1 cellular context compared by ENCODE assay signal in the genomic region with DNA sequence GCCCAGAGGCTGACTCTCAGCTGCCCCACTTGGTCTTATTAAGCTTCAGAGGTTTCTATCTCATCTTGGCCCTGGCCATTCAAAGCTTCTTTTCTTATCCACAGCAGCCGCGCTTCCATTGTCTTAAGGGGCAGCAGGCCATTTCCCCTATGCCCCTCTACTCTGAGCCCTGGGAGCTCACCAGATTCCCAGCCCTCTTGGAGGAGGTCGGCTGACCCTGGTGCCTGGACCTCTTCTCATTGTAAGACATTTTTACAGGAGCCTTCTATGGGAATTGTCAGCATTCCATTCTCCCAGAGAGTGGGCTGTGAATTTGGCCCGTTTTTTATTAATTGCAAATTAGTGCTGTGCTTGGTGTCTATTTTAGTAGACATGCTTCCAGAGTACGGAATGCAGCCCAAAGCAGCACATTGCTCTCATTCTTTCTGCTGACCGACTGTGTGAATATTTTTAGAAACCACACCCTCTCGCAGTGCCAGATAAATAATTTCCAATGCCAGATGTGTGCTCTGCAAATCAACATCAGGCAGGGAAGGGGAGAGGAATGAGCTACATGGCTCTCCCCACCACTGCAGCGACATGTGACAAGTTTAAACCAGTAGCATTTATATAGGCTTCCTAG.
TF ChIP-seq lines count a peak whose summit lies in the region.

No MANE protein-coding gene starts in this region.

TF ChIP-seq in H1, 55 proteins besides CTCF, POLR2A, EP300 and RAD21:
- TF ChIP-seq, protein P1, sequence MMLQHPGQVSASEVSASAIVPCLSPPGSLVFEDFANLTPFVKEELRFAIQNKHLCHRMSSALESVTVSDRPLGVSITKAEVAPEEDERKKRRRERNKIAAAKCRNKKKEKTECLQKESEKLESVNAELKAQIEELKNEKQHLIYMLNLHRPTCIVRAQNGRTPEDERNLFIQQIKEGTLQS (IDR thresholded peaks at IDR 0.05; ENCODE audit: insufficient read depth, low read depth, low read length): no peak
- TF ChIP-seq, protein P2, sequence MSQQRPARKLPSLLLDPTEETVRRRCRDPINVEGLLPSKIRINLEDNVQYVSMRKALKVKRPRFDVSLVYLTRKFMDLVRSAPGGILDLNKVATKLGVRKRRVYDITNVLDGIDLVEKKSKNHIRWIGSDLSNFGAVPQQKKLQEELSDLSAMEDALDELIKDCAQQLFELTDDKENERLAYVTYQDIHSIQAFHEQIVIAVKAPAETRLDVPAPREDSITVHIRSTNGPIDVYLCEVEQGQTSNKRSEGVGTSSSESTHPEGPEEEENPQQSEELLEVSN (IDR thresholded peaks at IDR 0.05): no peak
- TF ChIP-seq CHD1 (IDR thresholded peaks at IDR 0.05; ENCODE audit: low read depth, low read length) (no peak), CTBP2 (IDR thresholded peaks at IDR 0.05; ENCODE audit: borderline replicate concordance, insufficient read depth, insufficient read length, low read length) (no peak), TCF12 (IDR thresholded peaks at IDR 0.05; ENCODE audit: low read depth, low read length) (no peak), KDM4A (IDR thresholded peaks at IDR 0.05; ENCODE audit: low read depth, low read length, severe bottlenecking) (no peak), YY1 (IDR thresholded peaks at IDR 0.05; ENCODE audit: low read depth, low read length) (no peak), SP4 (IDR thresholded peaks at IDR 0.05; ENCODE audit: low read length) (no peak), GABPA (IDR thresholded peaks at IDR 0.05; ENCODE audit: borderline replicate concordance, insufficient read depth, low read length) (no peak), BACH1 (IDR thresholded peaks at IDR 0.05; ENCODE audit: low read length) (no peak), PHF8 (conservative IDR thresholded peaks at IDR 0.05; ENCODE audit: low read depth, low read length) (no peak), SAP30 (IDR thresholded peaks at IDR 0.05; ENCODE audit: insufficient read depth, insufficient replicate concordance, low read length) (no peak), FOSL1 (IDR thresholded peaks at IDR 0.05; ENCODE audit: insufficient read depth, low read depth, low read length) (no peak), RBBP5 (IDR thresholded peaks at IDR 0.05; ENCODE audit: borderline replicate concordance, low read depth, low read length) (no peak), GTF2F1 (IDR thresholded peaks at IDR 0.05; ENCODE audit: borderline replicate concordance, low read depth, low read length) (no peak), ZNF274 (IDR thresholded peaks at IDR 0.05; ENCODE audit: borderline replicate concordance, extremely low read depth, low read length) (no peak), CHD2 (IDR thresholded peaks at IDR 0.05; ENCODE audit: low read length) (no peak)
